ENCODE assay signal across 8 cellular contexts in genomic region chr7:154953006-154953684, GRCh38. TPM values are rescaled to one million over a fixed set of nuclear protein-coding genes. Genes with fewer than 3 reads are reported as not detected.
DNase-seq lines count a peak whose midpoint lies in the region; ATAC-seq and TF ChIP-seq lines count a peak whose summit lies in the region.

No MANE protein-coding gene starts in this region.

- ATAC-seq in CD4-positive, alpha-beta T cell (ENCODE audit: poor library complexity), result peak; percentile 62
- ATAC-seq in HG03520 (IDR thresholded peaks at IDR 0.05; ENCODE audit: unreplicated experiment), result no peak
- no peak for ATAC-seq in stimulated activated memory B cell treated with anti-CD40 and anti-IgM and Interleukin-4, amounts not matched to agents 10 μg/mL and 1 μg/mL and 100 μg/mL, for 72 hours

- H3K9me3 ChIP-seq in CD4-positive, alpha-beta T cell (ENCODE audit: control insufficient read depth, low read length), result no peaks in the 10 kb centered on the region

- H3K27ac Mint-ChIP-seq in CD4-positive, alpha-beta T cell, result no peak overlapping the region
- no peak overlapping the region for H3K27ac Mint-ChIP-seq in stimulated activated memory B cell treated with anti-CD40 and anti-IgM and Interleukin-4, amounts not matched to agents 10 μg/mL and 1 μg/mL and 100 μg/mL, for 72 hours

- H3K27ac ChIP-seq in CD4-positive, alpha-beta T cell (ENCODE audit: low read depth, low read length), result no peak overlapping the region

- H3K4me3 Mint-ChIP-seq in CD4-positive, alpha-beta T cell, result no peak overlapping the region
- no peak overlapping the region for H3K4me3 Mint-ChIP-seq in stimulated activated memory B cell treated with anti-CD40 and anti-IgM and Interleukin-4, amounts not matched to agents 10 μg/mL and 1 μg/mL and 100 μg/mL, for 72 hours

- CTCF ChIA-PET in CD4-positive, alpha-beta T cell (lab: Charles Lee), result interaction anchor here (0.7 to 3.8 kb wide), 6 partner anchors 11 to 42 kb away, joined by 3 to 47 read pairs (median 5); no protein-coding TSS in a partner anchor

- DNase-seq in CD4-positive, alpha-beta T cell, result peak; percentile 58 to 78 (median 63)
- peak; percentile 20 for DNase-seq in HFF-Myc (ENCODE audit: extremely low read depth, low read depth)
- DNase-seq in T follicular helper cell (ENCODE audit: low read depth), result peak; percentile 58
- DNase-seq in astrocyte of the hippocampus (ENCODE audit: low read depth, low spot score), result peak; percentile 29
- DNase-seq in kidney glomerular epithelial cell (lab: John Stamatoyannopoulos, UW), result peak; percentile 18
- DNase-seq in stimulated activated CD8-positive, alpha-beta memory T cell treated with anti-CD3 and anti-CD28 coated beads, Interleukin-12 subunit alpha, Interleukin-12 subunit beta, amount 100 ng/mL, for 1 hour (ENCODE audit: low read depth), result peak; percentile 50

- POLR2A ChIA-PET in CD4-positive, alpha-beta T cell (lab: Charles Lee), result interaction anchor here (0.7 to 2.1 kb wide), 2 partner anchors 11 to 26 kb away, joined by 3 to 9 read pairs; no protein-coding TSS in a partner anchor

- no peak overlapping the region for H3K4me3 ChIP-seq in HFF-Myc (replicated peaks; ENCODE audit: low read depth, low read length)

- H3K4me1 Mint-ChIP-seq in CD4-positive, alpha-beta T cell (ENCODE audit: low read depth), result no peaks in the 10 kb centered on the region
- H3K4me1 Mint-ChIP-seq in stimulated activated memory B cell treated with anti-CD40 and anti-IgM and Interleukin-4, amounts not matched to agents 10 μg/mL and 1 μg/mL and 100 μg/mL, for 72 hours, result no peaks in the 10 kb centered on the region

- H3K9me3 Mint-ChIP-seq in CD4-positive, alpha-beta T cell, result no peaks in the 10 kb centered on the region
- H3K9me3 Mint-ChIP-seq in stimulated activated memory B cell treated with anti-CD40 and anti-IgM and Interleukin-4, amounts not matched to agents 10 μg/mL and 1 μg/mL and 100 μg/mL, for 72 hours, result no peaks in the 10 kb centered on the region

- H3K27me3 Mint-ChIP-seq in CD4-positive, alpha-beta T cell, result no peaks in the 10 kb centered on the region
- no peaks in the 10 kb centered on the region for H3K27me3 Mint-ChIP-seq in stimulated activated memory B cell treated with anti-CD40 and anti-IgM and Interleukin-4, amounts not matched to agents 10 μg/mL and 1 μg/mL and 100 μg/mL, for 72 hours

- H3K27me3 ChIP-seq in CD4-positive, alpha-beta T cell (ENCODE audit: control insufficient read depth, insufficient read depth, low read length), result no peaks in the 10 kb centered on the region

- peak; percentile 67 for TF ChIP-seq CTCF in CD4-positive, alpha-beta T cell (IDR thresholded peaks at IDR 0.05)
- TF ChIP-seq CTCF in HFF-Myc (IDR thresholded peaks at IDR 0.05; ENCODE audit: low read depth, low read length, missing control alignments), result peak; percentile 85

- intact Hi-C loops in CD4-positive, alpha-beta T cell (cut with DNase I, micrococcal nuclease), result loop anchor here (1.0 to 10.0 kb wide), 5 partner anchors 25 to 52 kb away; partner anchors contain the start of gene PAXIP1 (in 1 of the 2)

- peaks cover 73% of the 10 kb centered on the region for H3K36me3 Mint-ChIP-seq in CD4-positive, alpha-beta T cell (ENCODE audit: low read depth)
- peaks cover 58% of the 10 kb centered on the region for H3K36me3 Mint-ChIP-seq in stimulated activated memory B cell treated with anti-CD40 and anti-IgM and Interleukin-4, amounts not matched to agents 10 μg/mL and 1 μg/mL and 100 μg/mL, for 72 hours

RNA-seq across cellular contexts. Expression of gene PAXIP1, which starts 49.8 kb away (rescaled TPM):
- 1 to 10 TPM; 6.4 to 6.7 TPM for total RNA-seq in CD4-positive, alpha-beta T cell
